Comparison of ENCODE assay signal across 27 cellular contexts in the genomic region with DNA sequence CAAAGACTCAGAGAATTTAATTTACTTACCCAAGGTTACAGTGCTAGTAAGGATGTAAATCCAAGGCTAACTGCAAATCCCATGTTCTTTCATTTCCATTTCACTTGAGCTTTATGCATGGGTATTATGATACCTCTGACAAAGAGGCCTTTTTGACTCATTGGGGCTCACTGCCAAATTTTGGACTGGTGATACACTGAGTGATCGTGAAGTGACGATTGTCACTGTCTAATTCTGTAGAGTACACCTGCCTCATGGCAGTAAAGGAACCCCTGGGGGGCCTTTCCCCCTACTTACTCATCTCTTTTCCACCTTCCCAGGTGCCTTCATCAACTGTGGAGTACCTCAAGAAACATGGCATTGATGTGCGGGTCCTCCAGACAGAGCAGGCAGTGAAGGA.
"Had no signal": no experiment of that assay in that cellular context is flagged by ENCODE, and none has a peak within 500 bp of the region (broad histone marks: within the 10 kb centered on the region; RNA-seq: fewer than 3 reads in every experiment).

No MANE protein-coding gene starts in this region.

- H3K4me3 ChIP-seq: pancreas, prostate gland, right lobe of liver, sigmoid colon, stomach, thoracic aorta, thyroid gland, tibial nerve, upper lobe of left lung, vagina had no signal

- DNase-seq: naive thymus-derived CD8-positive, alpha-beta T cell; nephron progenitor cell; nucleus accumbens; pancreas; right cardiac atrium; right lobe of liver; sigmoid colon; small intestine; stimulated activated CD4-positive, alpha-beta T cell treated with anti-CD3 and anti-CD28 coated beads, Interleukin-15, amount 100 ng/mL, for 24 hours; stimulated activated CD4-positive, alpha-beta T cell treated with anti-CD3 and anti-CD28 coated beads, Interleukin-2, amount 100 ng/mL, for 24 hours; stimulated activated CD4-positive, alpha-beta T cell treated with anti-CD3 and anti-CD28 coated beads, Interleukin-2, amount 100 ng/mL, for 48 hours; stimulated activated CD4-positive, alpha-beta T cell treated with anti-CD3 and anti-CD28 coated beads, Interleukin-4, amount 100 ng/mL, for 24 hours; stimulated activated naive B cell treated with anti-CD40 and anti-IgM and Interleukin-4, amounts not matched to agents 10 μg/mL and 1 μg/mL and 100 μg/mL, for 72 hours; stimulated activated naive CD4-positive, alpha-beta T cell treated with Interleukin-2 at 50 U/mL for 16 hours; stomach; thyroid gland; trophoblast cell; upper lobe of left lung had no signal

- H3K27ac ChIP-seq: neutrophil, pancreas, prostate gland, right lobe of liver, sigmoid colon, stomach, thoracic aorta, thyroid gland, tibial nerve, upper lobe of left lung, vagina had no signal

- H3K9me3 Mint-ChIP-seq: naive thymus-derived CD8-positive, alpha-beta T cell; natural killer cell treated with Interleukin-12 subunit alpha and Interleukin-12 subunit beta and Interleukin-15 and Interleukin-18, amount 100 ng/mL, for 72 hours; nephron progenitor cell; neural crest cell; stimulated activated effector memory CD8-positive, alpha-beta T cell treated with anti-CD3 and anti-CD28 coated beads, Interleukin-12 subunit alpha, Interleukin-12 subunit beta, amount 100 ng/mL, for 72 hours; stimulated activated naive B cell treated with anti-CD40 and anti-IgM and Interleukin-4, amounts not matched to agents 10 μg/mL and 1 μg/mL and 100 μg/mL, for 72 hours had no signal

- H3K4me3 Mint-ChIP-seq: naive thymus-derived CD8-positive, alpha-beta T cell; natural killer cell treated with Interleukin-12 subunit alpha and Interleukin-12 subunit beta and Interleukin-15 and Interleukin-18, amount 100 ng/mL, for 72 hours; nephron progenitor cell; neural crest cell; stimulated activated effector memory CD8-positive, alpha-beta T cell treated with anti-CD3 and anti-CD28 coated beads, Interleukin-12 subunit alpha, Interleukin-12 subunit beta, amount 100 ng/mL, for 72 hours; stimulated activated naive B cell treated with anti-CD40 and anti-IgM and Interleukin-4, amounts not matched to agents 10 μg/mL and 1 μg/mL and 100 μg/mL, for 72 hours had no signal

- H3K4me1 Mint-ChIP-seq: naive thymus-derived CD8-positive, alpha-beta T cell; nephron progenitor cell; neural crest cell; stimulated activated effector memory CD8-positive, alpha-beta T cell treated with anti-CD3 and anti-CD28 coated beads, Interleukin-12 subunit alpha, Interleukin-12 subunit beta, amount 100 ng/mL, for 72 hours; stimulated activated naive B cell treated with anti-CD40 and anti-IgM and Interleukin-4, amounts not matched to agents 10 μg/mL and 1 μg/mL and 100 μg/mL, for 72 hours had no signal

- H3K9me3 ChIP-seq: neutrophil, pancreas, prostate gland, right lobe of liver, sigmoid colon, stomach, thoracic aorta, thyroid gland, tibial nerve, upper lobe of left lung, vagina had no signal

- H3K27me3 ChIP-seq: neutrophil, pancreas, right lobe of liver, sigmoid colon, stomach, thyroid gland, tibial nerve, upper lobe of left lung, vagina had no signal

- H3K27me3 Mint-ChIP-seq: naive thymus-derived CD8-positive, alpha-beta T cell; natural killer cell treated with Interleukin-12 subunit alpha and Interleukin-12 subunit beta and Interleukin-15 and Interleukin-18, amount 100 ng/mL, for 72 hours; stimulated activated naive B cell treated with anti-CD40 and anti-IgM and Interleukin-4, amounts not matched to agents 10 μg/mL and 1 μg/mL and 100 μg/mL, for 72 hours had no signal

- H3K4me1 ChIP-seq: pancreas, prostate gland, right lobe of liver, stomach, thyroid gland, tibial nerve, upper lobe of left lung, vagina had no signal

- ATAC-seq: naive thymus-derived CD8-positive, alpha-beta T cell; natural killer cell treated with Interleukin-12 subunit alpha and Interleukin-12 subunit beta and Interleukin-15 and Interleukin-18, amount 100 ng/mL, for 72 hours; pancreas; right cardiac atrium; right lobe of liver; stimulated activated effector memory CD8-positive, alpha-beta T cell treated with anti-CD3 and anti-CD28 coated beads, Interleukin-12 subunit alpha, Interleukin-12 subunit beta, amount 100 ng/mL, for 72 hours; stimulated activated naive B cell treated with anti-CD40 and anti-IgM and Interleukin-4, amounts not matched to agents 10 μg/mL and 1 μg/mL and 100 μg/mL, for 72 hours had no signal

- FAIRE-seq: pancreas, small intestine, urothelium cell line had no signal

- H3K27ac Mint-ChIP-seq: natural killer cell treated with Interleukin-12 subunit alpha and Interleukin-12 subunit beta and Interleukin-15 and Interleukin-18, amount 100 ng/mL, for 72 hours; nephron progenitor cell; stimulated activated effector memory CD8-positive, alpha-beta T cell treated with anti-CD3 and anti-CD28 coated beads, Interleukin-12 subunit alpha, Interleukin-12 subunit beta, amount 100 ng/mL, for 72 hours; stimulated activated naive B cell treated with anti-CD40 and anti-IgM and Interleukin-4, amounts not matched to agents 10 μg/mL and 1 μg/mL and 100 μg/mL, for 72 hours had no signal
